13 cellular contexts compared by ENCODE assay signal in genomic region chr12:128381961-128382360, GRCh38.
"Had no signal": no experiment of that assay in that cellular context is flagged by ENCODE, and none has a peak within 500 bp of the region (broad histone marks: within the 10 kb centered on the region; RNA-seq: fewer than 3 reads in every experiment).

No MANE protein-coding gene starts in this region.

- H3K9me3 ChIP-seq: esophagus muscularis mucosa, heart right ventricle, lower lobe of right lung, mucosa of descending colon, transverse colon had no signal

- H3K4me1 ChIP-seq: esophagus muscularis mucosa, heart right ventricle, lower lobe of right lung, transverse colon had no signal

- H3K36me3 ChIP-seq: esophagus muscularis mucosa, heart right ventricle, lower lobe of right lung, transverse colon had no signal

- H3K4me3 ChIP-seq: esophagus muscularis mucosa, lower lobe of right lung, mucosa of descending colon, skin epidermis, transverse colon had no signal

- DNase-seq: activated CD4-positive, alpha-beta memory T cell treated with anti-CD3 and anti-CD28 coated beads for 36 hours; activated effector memory CD4-positive, alpha-beta T cell treated with anti-CD3 and anti-CD28 coated beads, Interleukin-2, amount 50 U/mL, for 16 hours; activated T-cell treated with anti-CD3 and anti-CD28 coated beads, Interleukin-2, amount 50 U/mL, for 4 hours; amniotic stem cell; foreskin fibroblast; heart right ventricle; kidney glomerular epithelial cell; lower lobe of right lung; mucosa of descending colon; naive thymus-derived CD8-positive, alpha-beta T cell; transverse colon had no signal

- H3K27ac ChIP-seq: esophagus muscularis mucosa, heart right ventricle, lower lobe of right lung, skin epidermis, transverse colon had no signal

- H3K27me3 ChIP-seq: transverse colon had no signal
